In the genomic region with DNA sequence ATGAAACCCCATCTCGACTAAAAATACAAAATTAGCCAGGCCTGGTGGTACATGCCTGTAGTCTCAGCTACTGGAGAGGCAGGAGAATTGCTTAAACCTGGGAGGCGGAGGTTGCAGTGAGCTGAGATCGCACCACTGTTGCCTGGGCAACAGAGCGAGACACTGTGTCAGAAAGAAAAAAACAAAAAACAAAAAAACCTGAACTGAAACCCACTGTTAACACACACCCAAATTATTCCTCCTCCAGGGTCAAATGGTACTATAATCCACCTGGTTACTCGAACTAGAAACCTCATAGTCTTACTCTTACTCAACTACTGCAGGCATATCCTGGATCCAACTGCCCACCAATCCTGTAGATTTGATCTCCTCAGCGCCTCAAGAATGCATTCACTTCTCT, we compare ENCODE assay signal across 13 cellular contexts.
DNase-seq lines count a peak whose midpoint lies in the region; ATAC-seq, FAIRE-seq and TF ChIP-seq lines count a peak whose summit lies in the region.
"Had no signal": no experiment of that assay in that cellular context is flagged by ENCODE, and none has a peak within 500 bp of the region (broad histone marks: within the 10 kb centered on the region; RNA-seq: fewer than 3 reads in every experiment).

No MANE protein-coding gene starts in this region.

- H4K20me1 ChIP-seq in OCI-LY3 (ENCODE audit: insufficient read depth, low read length), result 0 out of 2 replicates have a peak, but pooled peaks cover 3% of the 10 kb centered on the region

- in situ Hi-C loops in GM13977 (cut with MboI; ENCODE audit: low pct_unique_long_range_greater_than_20kb, low sequenced_read_pairs, unreplicated experiment), result no loop called here

- H3K9ac ChIP-seq in OCI-LY3 (ENCODE audit: low read length), result no peak overlapping the region

- no peak overlapping the region for H3K27ac ChIP-seq in OCI-LY3 (ENCODE audit: low read length)

- H3K27me3 ChIP-seq in OCI-LY3 (ENCODE audit: low read depth, low read length), result no peaks in the 10 kb centered on the region

- peak; percentile 94 for ATAC-seq in GM19438 (IDR thresholded peaks at IDR 0.05; ENCODE audit: low read depth, unreplicated experiment)
- ATAC-seq in HG02938 (IDR thresholded peaks at IDR 0.05; ENCODE audit: unreplicated experiment), result peak; percentile 91

- TF ChIP-seq CTCF in GM13977 (IDR thresholded peaks at IDR 0.05; ENCODE audit: extremely low read depth, insufficient read depth, missing control alignments), result no peak
- no peak for TF ChIP-seq CTCF in OCI-LY3 (IDR thresholded peaks at IDR 0.05; ENCODE audit: low read depth, low read length)

- H3K4me2 ChIP-seq in OCI-LY3 (ENCODE audit: low read length), result peak overlapping the region; percentile 12; the same call in 1 of the 2 replicates
- H3K4me2 ChIP-seq: smooth muscle cell had no signal

- peaks cover 42% of the 10 kb centered on the region for H3K36me3 ChIP-seq in OCI-LY3 (replicated peaks; ENCODE audit: low read depth, low read length)

- H2AFZ ChIP-seq in OCI-LY3 (ENCODE audit: low read depth, low read length), result no peak overlapping the region

- no peak overlapping the region for H3K4me3 ChIP-seq in OCI-LY3 (ENCODE audit: low read length)
- H3K4me3 ChIP-seq: smooth muscle cell had no signal

- peaks cover 26% of the 10 kb centered on the region for H3K4me1 ChIP-seq in OCI-LY3 (ENCODE audit: low read length)

- DNase-seq in GM13977 (ENCODE audit: low spot score) (peak; percentile 46), kidney glomerular epithelial cell (lab: John Stamatoyannopoulos, UW) (no peak), NCI-H2196 (lab: John Stamatoyannopoulos, UW; ENCODE audit: unreplicated experiment) (no peak), urothelium cell line (ENCODE audit: low spot score) (no peak)
- DNase-seq in activated T-cell treated with anti-CD3 and anti-CD28 coated beads, Interleukin-2, amount 50 U/mL, for 1 hour, result no peak
- DNase-seq: CD4-positive, alpha-beta memory T cell; NCI-H1048; Right ventricle myocardium superior had no signal

- no peak for FAIRE-seq in urothelium cell line (lab: Jason Lieb, UNC)
- FAIRE-seq: H54 had no signal

- no peaks in the 10 kb centered on the region for H3K79me2 ChIP-seq in OCI-LY3 (ENCODE audit: low read length)

- no peaks in the 10 kb centered on the region for H3K9me3 ChIP-seq in OCI-LY3 (ENCODE audit: insufficient read depth, low read length)
